In genomic region chr10:130141460-130141859, GRCh38 we compare ENCODE assay signal across 10 cellular contexts. TPM values are rescaled to one million over a fixed set of nuclear protein-coding genes. Genes with fewer than 3 reads are reported as not detected.
DNase-seq lines count a peak whose midpoint lies in the region; ATAC-seq and TF ChIP-seq lines count a peak whose summit lies in the region.
"Had no signal": no experiment of that assay in that cellular context is flagged by ENCODE, and none has a peak within 500 bp of the region (broad histone marks: within the 10 kb centered on the region; RNA-seq: fewer than 3 reads in every experiment).

No MANE protein-coding gene starts in this region.

- H3K27ac ChIP-seq in RWPE1: no peak overlapping the region
- H3K27ac ChIP-seq: A549 had no signal

- CTCF ChIA-PET in Calu3 (lab: Charles Lee) (no interaction called here), RWPE1 (lab: Yijun Ruan, JAX) (interaction anchor here (1.2 kb wide), 1 partner anchor 32 kb away, joined by 4 read pairs; no protein-coding TSS in a partner anchor)

- H3K4me1 Mint-ChIP-seq in T-helper 1 cell treated with Interleukin-12 subunit alpha and Interleukin-12 subunit beta and Interleukin-4 antibody, amounts not matched to agents 30 μg/mL and 1 μg/mL, for 36 hours (ENCODE audit: low read depth): peaks cover 49% of the 10 kb centered on the region
- peaks cover 53% of the 10 kb centered on the region for H3K4me1 Mint-ChIP-seq in T-helper 2 cell treated with Interferon-gamma antibody and Interleukin-4, amounts not matched to agents 5 μg/mL and 100 μg/mL, for 36 hours (ENCODE audit: low read depth)
- H3K4me1 Mint-ChIP-seq in naive B cell (peaks cover 42 to 74% (median 51%) of the 10 kb centered on the region in 3 donors), Calu3 (ENCODE audit: low read depth, unreplicated experiment) (peaks cover 24% of the 10 kb centered on the region)

- peak overlapping the region; percentile 52 for H3K27ac Mint-ChIP-seq in T-helper 1 cell treated with Interleukin-12 subunit alpha and Interleukin-12 subunit beta and Interleukin-4 antibody, amounts not matched to agents 30 μg/mL and 1 μg/mL, for 36 hours
- H3K27ac Mint-ChIP-seq in T-helper 2 cell treated with Interferon-gamma antibody and Interleukin-4, amounts not matched to agents 5 μg/mL and 100 μg/mL, for 36 hours: no peak overlapping the region
- H3K27ac Mint-ChIP-seq in naive B cell (peak overlapping the region in 5 of 6 donors; percentile 20 to 76 (median 57)), Calu3 (ENCODE audit: unreplicated experiment) (no peak overlapping the region)

- TF ChIP-seq CTCF in Calu3 (IDR thresholded peaks at IDR 0.05; ENCODE audit: unreplicated experiment) (no peak), RWPE1 (conservative IDR thresholded peaks at IDR 0.05; ENCODE audit: low read depth) (no peak)

- intact Hi-C loops in Calu3 (cut with micrococcal nuclease; ENCODE audit: unreplicated experiment): no loop called here

- BruUV-seq in Calu3 (replicated peaks; lab: Mats Ljungman, UMichigan): no TSS peak

- POLR2A ChIA-PET in RWPE1 (lab: Yijun Ruan, JAX; ENCODE audit: low non-redundant PET): no interaction called here

- ATAC-seq in HG02759 (IDR thresholded peaks at IDR 0.05; ENCODE audit: unreplicated experiment) (peak; percentile 29), naive B cell (ENCODE audit: low read depth in 2 of 2) (no peak)
- ATAC-seq: A549 had no signal

- no peaks in the 10 kb centered on the region for H3K27me3 Mint-ChIP-seq in T-helper 1 cell treated with Interleukin-12 subunit alpha and Interleukin-12 subunit beta and Interleukin-4 antibody, amounts not matched to agents 30 μg/mL and 1 μg/mL, for 36 hours (ENCODE audit: low read depth)
- no peaks in the 10 kb centered on the region for H3K27me3 Mint-ChIP-seq in T-helper 2 cell treated with Interferon-gamma antibody and Interleukin-4, amounts not matched to agents 5 μg/mL and 100 μg/mL, for 36 hours (ENCODE audit: low read depth)
- H3K27me3 Mint-ChIP-seq in naive B cell: no peaks in the 10 kb centered on the region
- H3K27me3 Mint-ChIP-seq in Calu3 (ENCODE audit: unreplicated experiment): no peaks in the 10 kb centered on the region

- peaks cover 24% of the 10 kb centered on the region for H3K36me3 Mint-ChIP-seq in T-helper 1 cell treated with Interleukin-12 subunit alpha and Interleukin-12 subunit beta and Interleukin-4 antibody, amounts not matched to agents 30 μg/mL and 1 μg/mL, for 36 hours (ENCODE audit: low read depth)
- peaks cover 31% of the 10 kb centered on the region for H3K36me3 Mint-ChIP-seq in T-helper 2 cell treated with Interferon-gamma antibody and Interleukin-4, amounts not matched to agents 5 μg/mL and 100 μg/mL, for 36 hours (ENCODE audit: low read depth)
- peaks cover 0 to 12% of the 10 kb centered on the region in 2 donors for H3K36me3 Mint-ChIP-seq in naive B cell
- peaks cover 31% of the 10 kb centered on the region for H3K36me3 Mint-ChIP-seq in Calu3 (ENCODE audit: insufficient read depth, unreplicated experiment)

- H3K9me3 Mint-ChIP-seq in T-helper 1 cell treated with Interleukin-12 subunit alpha and Interleukin-12 subunit beta and Interleukin-4 antibody, amounts not matched to agents 30 μg/mL and 1 μg/mL, for 36 hours: no peaks in the 10 kb centered on the region
- no peaks in the 10 kb centered on the region for H3K9me3 Mint-ChIP-seq in T-helper 2 cell treated with Interferon-gamma antibody and Interleukin-4, amounts not matched to agents 5 μg/mL and 100 μg/mL, for 36 hours
- H3K9me3 Mint-ChIP-seq in naive B cell: no peaks in the 10 kb centered on the region
- no peaks in the 10 kb centered on the region for H3K9me3 Mint-ChIP-seq in Calu3 (ENCODE audit: low read depth, unreplicated experiment)

- H3K4me3 Mint-ChIP-seq in T-helper 1 cell treated with Interleukin-12 subunit alpha and Interleukin-12 subunit beta and Interleukin-4 antibody, amounts not matched to agents 30 μg/mL and 1 μg/mL, for 36 hours: no peak overlapping the region
- peak overlapping the region; percentile 23 for H3K4me3 Mint-ChIP-seq in T-helper 2 cell treated with Interferon-gamma antibody and Interleukin-4, amounts not matched to agents 5 μg/mL and 100 μg/mL, for 36 hours
- H3K4me3 Mint-ChIP-seq in naive B cell (peak overlapping the region in 5 of 8 donors; percentile 9 to 80 (median 42)), Calu3 (ENCODE audit: low read depth, unreplicated experiment) (no peak overlapping the region)

- no peak for DNase-seq in T-helper 1 cell
- DNase-seq in T-helper 2 cell treated with Interferon-gamma antibody and Interleukin-4, amounts not matched to agents 5 μg/mL and 100 μg/mL, for 36 hours (ENCODE audit: low spot score): no peak
- no peak for DNase-seq in naive B cell
- no peak for DNase-seq in NCI-H2081 treated with DMSO at 0.1 percent for 48 hours (lab: John Stamatoyannopoulos, UW)
- DNase-seq in Calu3: no peak
- no peak for DNase-seq in RWPE1 (ENCODE audit: low spot score)
- DNase-seq: NCI-H1092 treated with DMSO at 0.1 percent for 48 hours had no signal

RNA-seq across cellular contexts. Expression of gene GLRX3, which starts 5.3 kb away (rescaled TPM):
- polyA plus RNA-seq in naive B cell (ENCODE audit: low read depth in 6 of 6): 100 to 1,000 TPM in 1 of 6 donors, 10 to 100 TPM in 5; 67.7 to 100 (median 72.2) TPM
- total RNA-seq in Calu3 (2022): 61.4 and 79.8 TPM in 2 replicates

RNA-seq across cellular contexts. Expression of gene C10orf143, which starts 30.8 kb away (rescaled TPM):
- 10 to 100 TPM; 15.6 to 44.9 (median 20.4) TPM for polyA plus RNA-seq in naive B cell (ENCODE audit: low read depth in 6 of 6)
- total RNA-seq in Calu3 (2022): 0.50 and 0.78 TPM in 2 replicates

Comparison
In these comparisons a context has a peak if more than half of its experiments do, and no peak if none do; other contexts are left out.
1. H3K27ac Mint-ChIP-seq: peak in T-helper 1 cell treated with Interleukin-12 subunit alpha and Interleukin-12 subunit beta and Interleukin-4 antibody, amounts not matched to agents 30 μg/mL and 1 μg/mL, for 36 hours (single experiment) and naive B cell (5 of 6); none in T-helper 2 cell treated with Interferon-gamma antibody and Interleukin-4, amounts not matched to agents 5 μg/mL and 100 μg/mL, for 36 hours (single experiment) and Calu3 (single experiment).
2. H3K4me3 Mint-ChIP-seq: peak in T-helper 2 cell treated with Interferon-gamma antibody and Interleukin-4, amounts not matched to agents 5 μg/mL and 100 μg/mL, for 36 hours (single experiment) and naive B cell (5 of 8); none in T-helper 1 cell treated with Interleukin-12 subunit alpha and Interleukin-12 subunit beta and Interleukin-4 antibody, amounts not matched to agents 30 μg/mL and 1 μg/mL, for 36 hours (single experiment) and Calu3 (single experiment).